ENCODE assay signal across 8 cellular contexts in the genomic region with DNA sequence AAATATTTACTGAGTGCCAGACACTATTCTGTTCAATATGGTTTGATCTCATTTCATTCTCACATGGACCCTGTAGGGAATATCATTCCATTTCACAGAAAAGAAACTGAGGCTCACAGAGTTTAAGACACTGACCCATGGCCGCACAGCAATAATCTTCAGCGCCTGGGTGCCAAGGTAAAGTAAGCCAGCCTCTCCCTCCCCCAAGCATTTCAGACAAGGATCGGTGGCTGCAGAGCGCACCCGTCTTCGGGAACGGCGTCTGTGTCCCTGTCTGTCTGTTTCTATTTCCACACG. TPM values are rescaled to one million over a fixed set of nuclear protein-coding genes. Genes with fewer than 3 reads are reported as not detected.
DNase-seq lines count a peak whose midpoint lies in the region; ATAC-seq lines count a peak whose summit lies in the region.

No MANE protein-coding gene starts in this region.

- peaks cover 25% of the 10 kb centered on the region for H3K27me3 Mint-ChIP-seq in T-helper 1 cell treated with Interleukin-12 subunit alpha and Interleukin-12 subunit beta and Interleukin-4 antibody, amounts not matched to agents 30 μg/mL and 1 μg/mL, for 36 hours (ENCODE audit: low read depth)
- H3K27me3 Mint-ChIP-seq in activated CD4-positive, alpha-beta memory T cell treated with anti-CD3 and anti-CD28 coated beads, Interleukin-2, amount 10 ng/mL, durations not matched to agents 7 days and 5 days = peaks cover 17% of the 10 kb centered on the region
- H3K27me3 Mint-ChIP-seq in stimulated activated memory B cell treated with anti-CD40 and anti-IgM and Interleukin-4, amounts not matched to agents 10 μg/mL and 1 μg/mL and 100 μg/mL, for 72 hours = peaks cover 37% of the 10 kb centered on the region

- CTCF ChIA-PET in activated CD4-positive, alpha-beta memory T cell treated with anti-CD3 and anti-CD28 coated beads, Interleukin-2, amount 10 ng/mL, durations not matched to agents 7 days and 5 days (lab: Charles Lee) = interaction anchor here (0.6 to 22.3 kb wide), 11 partner anchors 6 to 223 kb away, joined by 3 to 707 read pairs (median 4); partner anchors contain the start of genes CDC37, ICAM1 and PDE4A

- peak overlapping the region; percentile 70 for H3K4me3 Mint-ChIP-seq in T-helper 1 cell treated with Interleukin-12 subunit alpha and Interleukin-12 subunit beta and Interleukin-4 antibody, amounts not matched to agents 30 μg/mL and 1 μg/mL, for 36 hours
- peak overlapping the region; percentile 73 for H3K4me3 Mint-ChIP-seq in activated CD4-positive, alpha-beta memory T cell treated with anti-CD3 and anti-CD28 coated beads, Interleukin-2, amount 10 ng/mL, durations not matched to agents 7 days and 5 days
- peak overlapping the region; percentile 73 for H3K4me3 Mint-ChIP-seq in stimulated activated memory B cell treated with anti-CD40 and anti-IgM and Interleukin-4, amounts not matched to agents 10 μg/mL and 1 μg/mL and 100 μg/mL, for 72 hours

- H3K9me3 Mint-ChIP-seq in T-helper 1 cell treated with Interleukin-12 subunit alpha and Interleukin-12 subunit beta and Interleukin-4 antibody, amounts not matched to agents 30 μg/mL and 1 μg/mL, for 36 hours = no peaks in the 10 kb centered on the region
- no peaks in the 10 kb centered on the region for H3K9me3 Mint-ChIP-seq in activated CD4-positive, alpha-beta memory T cell treated with anti-CD3 and anti-CD28 coated beads, Interleukin-2, amount 10 ng/mL, durations not matched to agents 7 days and 5 days
- peaks cover 3% of the 10 kb centered on the region for H3K9me3 Mint-ChIP-seq in stimulated activated memory B cell treated with anti-CD40 and anti-IgM and Interleukin-4, amounts not matched to agents 10 μg/mL and 1 μg/mL and 100 μg/mL, for 72 hours

- H3K36me3 ChIP-seq in iPS-15b (ENCODE audit: control insufficient read depth, insufficient read depth, low read length) = no peaks in the 10 kb centered on the region

- peaks cover 7% of the 10 kb centered on the region for H3K36me3 Mint-ChIP-seq in T-helper 1 cell treated with Interleukin-12 subunit alpha and Interleukin-12 subunit beta and Interleukin-4 antibody, amounts not matched to agents 30 μg/mL and 1 μg/mL, for 36 hours (ENCODE audit: low read depth)
- peaks cover 16% of the 10 kb centered on the region for H3K36me3 Mint-ChIP-seq in activated CD4-positive, alpha-beta memory T cell treated with anti-CD3 and anti-CD28 coated beads, Interleukin-2, amount 10 ng/mL, durations not matched to agents 7 days and 5 days (ENCODE audit: low read depth)
- H3K36me3 Mint-ChIP-seq in stimulated activated memory B cell treated with anti-CD40 and anti-IgM and Interleukin-4, amounts not matched to agents 10 μg/mL and 1 μg/mL and 100 μg/mL, for 72 hours = no peaks in the 10 kb centered on the region

- peak overlapping the region; percentile 26 for H3K9ac ChIP-seq in iPS-15b (ENCODE audit: low read depth, low read length)

- H3K4me1 Mint-ChIP-seq in T-helper 1 cell treated with Interleukin-12 subunit alpha and Interleukin-12 subunit beta and Interleukin-4 antibody, amounts not matched to agents 30 μg/mL and 1 μg/mL, for 36 hours (ENCODE audit: low read depth) = peaks cover 51% of the 10 kb centered on the region
- peaks cover 74% of the 10 kb centered on the region for H3K4me1 Mint-ChIP-seq in activated CD4-positive, alpha-beta memory T cell treated with anti-CD3 and anti-CD28 coated beads, Interleukin-2, amount 10 ng/mL, durations not matched to agents 7 days and 5 days
- H3K4me1 Mint-ChIP-seq in stimulated activated memory B cell treated with anti-CD40 and anti-IgM and Interleukin-4, amounts not matched to agents 10 μg/mL and 1 μg/mL and 100 μg/mL, for 72 hours = peaks cover 57% of the 10 kb centered on the region

- no peak for ATAC-seq in stimulated activated memory B cell treated with anti-CD40 and anti-IgM and Interleukin-4, amounts not matched to agents 10 μg/mL and 1 μg/mL and 100 μg/mL, for 72 hours
- ATAC-seq in GM21528 (IDR thresholded peaks at IDR 0.05; ENCODE audit: low FRiP score, unreplicated experiment) = no peak

- H3K4me3 ChIP-seq in iPS-15b (ENCODE audit: low read depth, low read length) = peak overlapping the region; percentile 74

- POLR2A ChIA-PET in activated CD4-positive, alpha-beta memory T cell treated with anti-CD3 and anti-CD28 coated beads, Interleukin-2, amount 10 ng/mL, durations not matched to agents 7 days and 5 days (lab: Charles Lee) = interaction anchor here (1.0 to 27.4 kb wide), 3 partner anchors 6 to 35 kb away, joined by 3 to 780 read pairs (median 780); partner anchors contain the start of genes CDC37, PDE4A and TYK2

- no peak for DNase-seq in T-helper 1 cell
- DNase-seq in activated CD4-positive, alpha-beta memory T cell treated with anti-CD3 and anti-CD28 coated beads, Interleukin-2, amount 10 ng/mL, durations not matched to agents 7 days and 5 days = no peak
- DNase-seq in NCI-H2107 treated with DMSO at 0.1 percent for 48 hours (lab: John Stamatoyannopoulos, UW; ENCODE audit: unreplicated experiment) = no peak
- no peak for DNase-seq in NCI-H1417 treated with DMSO at 0.1 percent for 48 hours (lab: John Stamatoyannopoulos, UW)

- no peaks in the 10 kb centered on the region for H3K4me1 ChIP-seq in iPS-15b (ENCODE audit: control insufficient read depth, insufficient read depth, low read length)

- no peaks in the 10 kb centered on the region for H3K9me3 ChIP-seq in iPS-15b (ENCODE audit: control insufficient read depth, insufficient read depth, low read length)

- H3K27ac Mint-ChIP-seq in T-helper 1 cell treated with Interleukin-12 subunit alpha and Interleukin-12 subunit beta and Interleukin-4 antibody, amounts not matched to agents 30 μg/mL and 1 μg/mL, for 36 hours = peak overlapping the region; percentile 87
- H3K27ac Mint-ChIP-seq in activated CD4-positive, alpha-beta memory T cell treated with anti-CD3 and anti-CD28 coated beads, Interleukin-2, amount 10 ng/mL, durations not matched to agents 7 days and 5 days = peak overlapping the region; percentile 88
- H3K27ac Mint-ChIP-seq in stimulated activated memory B cell treated with anti-CD40 and anti-IgM and Interleukin-4, amounts not matched to agents 10 μg/mL and 1 μg/mL and 100 μg/mL, for 72 hours = peak overlapping the region; percentile 81

- H3K27me3 ChIP-seq in iPS-15b (ENCODE audit: control insufficient read depth, insufficient read depth, low read length) = peaks cover 41% of the 10 kb centered on the region

RNA-seq across cellular contexts. Expression of gene PDE4A, which starts 4.3 kb away (rescaled TPM):
- 10 to 100 TPM; 56.2 to 58.1 TPM for total RNA-seq in activated CD4-positive, alpha-beta memory T cell treated with anti-CD3 and anti-CD28 coated beads, Interleukin-2, amount 10 ng/mL, durations not matched to agents 7 days and 5 days

RNA-seq across cellular contexts. Expression of gene CDC37, which starts 12.7 kb away (rescaled TPM):
- 100 to 1,000 TPM; 239 to 244 TPM for total RNA-seq in activated CD4-positive, alpha-beta memory T cell treated with anti-CD3 and anti-CD28 coated beads, Interleukin-2, amount 10 ng/mL, durations not matched to agents 7 days and 5 days

RNA-seq across cellular contexts. Expression of gene TYK2, which starts 35.7 kb away (rescaled TPM):
- total RNA-seq in activated CD4-positive, alpha-beta memory T cell treated with anti-CD3 and anti-CD28 coated beads, Interleukin-2, amount 10 ng/mL, durations not matched to agents 7 days and 5 days = 100 to 1,000 TPM; 226 to 243 TPM
